8 cellular contexts compared by ENCODE assay signal in genomic region chr22:26360169-26360885, GRCh38.
DNase-seq lines count a peak whose midpoint lies in the region; ATAC-seq and TF ChIP-seq lines count a peak whose summit lies in the region.

No MANE protein-coding gene starts in this region.

- DNase-seq in NCI-H146 treated with DMSO at 0.1 percent for 48 hours (lab: John Stamatoyannopoulos, UW; ENCODE audit: unreplicated experiment) (peak; percentile 33), T1000 (lab: John Stamatoyannopoulos, UW) (peak; percentile 38), astrocyte of the hippocampus (ENCODE audit: low read depth, low spot score) (peak; percentile 87), hypothalamus (lab: John Stamatoyannopoulos, UW) (peak in 48 of 51 donors; percentile 4 to 80 (median 28)), sciatic nerve (ENCODE audit: low spot score) (peak; percentile 76)

- ATAC-seq in sciatic nerve = peak; percentile 63
- ATAC-seq in HG02973 (IDR thresholded peaks at IDR 0.05; ENCODE audit: unreplicated experiment) = no peak
- no peak for ATAC-seq in GM18502 (IDR thresholded peaks at IDR 0.05; ENCODE audit: poor library complexity, unreplicated experiment)

- intact Hi-C loops in sciatic nerve (cut with DNase I) = no loop called here

- peak; percentile 85 for TF ChIP-seq CTCF in GM12873 (IDR thresholded peaks at IDR 0.05; ENCODE audit: insufficient read depth, low read depth, low read length, missing control alignments)

Comparison
In these comparisons a context has a peak if more than half of its experiments do, and no peak if none do; other contexts are left out.
1. DNase-seq: peak in every context shown above with its lines; median percentile 87 in astrocyte of the hippocampus; 76 in sciatic nerve; 38 in T1000; 33 in NCI-H146 treated with DMSO at 0.1 percent for 48 hours; 28 in hypothalamus.